9 cellular contexts compared by ENCODE assay signal in the genomic region with DNA sequence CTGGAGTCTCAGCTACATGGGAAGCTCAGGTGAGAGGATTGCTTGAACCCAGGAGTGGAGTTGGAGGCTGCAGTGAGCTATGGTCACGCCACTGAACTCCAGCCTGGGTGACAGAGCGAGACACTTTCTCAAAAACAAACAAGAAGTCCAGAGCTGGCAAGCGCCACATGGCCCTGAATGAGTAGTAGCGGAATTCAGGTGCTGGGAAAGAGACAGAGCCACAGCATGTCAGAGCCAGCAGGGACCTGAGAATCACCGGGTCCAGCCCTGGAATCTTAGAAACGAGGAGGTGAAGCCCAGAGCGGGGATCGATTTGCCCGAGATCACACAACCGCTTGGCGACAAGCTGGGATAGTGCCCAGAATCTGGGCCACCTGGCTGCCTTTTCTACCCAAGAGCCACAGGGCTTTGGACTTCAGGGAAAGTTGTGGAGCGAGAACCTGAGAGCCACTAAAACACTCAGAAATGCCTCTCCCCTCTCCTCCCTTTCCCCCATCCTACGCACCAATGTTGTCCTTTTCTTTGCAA. TPM values are rescaled to one million over a fixed set of nuclear protein-coding genes. Genes with fewer than 3 reads are reported as not detected.
DNase-seq lines count a peak whose midpoint lies in the region; ATAC-seq and TF ChIP-seq lines count a peak whose summit lies in the region.
"Had no signal": no experiment of that assay in that cellular context is flagged by ENCODE, and none has a peak within 500 bp of the region (broad histone marks: within the 10 kb centered on the region; RNA-seq: fewer than 3 reads in every experiment).

No MANE protein-coding gene starts in this region.

- H3K4me1 ChIP-seq in lower lobe of right lung = peaks cover 39% of the 10 kb centered on the region
- H3K4me1 ChIP-seq in tibial artery = peaks cover 0 to 61% (median 38%) of the 10 kb centered on the region in 4 donors
- peaks cover 13 to 16% of the 10 kb centered on the region in 2 donors for H3K4me1 ChIP-seq in left lung

- H3K36me3 Mint-ChIP-seq in brain = peaks cover 30% of the 10 kb centered on the region

- H3K9me3 Mint-ChIP-seq in brain = no peaks in the 10 kb centered on the region
- H3K9me3 Mint-ChIP-seq: CD14-positive monocyte; stimulated activated memory B cell treated with anti-CD40 and anti-IgM and Interleukin-4, amounts not matched to agents 10 μg/mL and 1 μg/mL and 100 μg/mL, for 72 hours had no signal

- peak overlapping the region in 1 of 5 experiments; percentile 51 for H3K4me3 Mint-ChIP-seq in brain
- H3K4me3 Mint-ChIP-seq: CD14-positive monocyte; stimulated activated memory B cell treated with anti-CD40 and anti-IgM and Interleukin-4, amounts not matched to agents 10 μg/mL and 1 μg/mL and 100 μg/mL, for 72 hours had no signal

- no peaks in the 10 kb centered on the region for H3K27me3 Mint-ChIP-seq in brain
- H3K27me3 Mint-ChIP-seq: stimulated activated memory B cell treated with anti-CD40 and anti-IgM and Interleukin-4, amounts not matched to agents 10 μg/mL and 1 μg/mL and 100 μg/mL, for 72 hours had no signal

- H3K4me1 Mint-ChIP-seq in brain = peaks cover 39% of the 10 kb centered on the region

- DNase-seq in lower lobe of right lung = no peak
- DNase-seq in tibial artery = no peak
- DNase-seq in left lung = no peak
- DNase-seq in SK-N-DZ (ENCODE audit: low spot score) = no peak
- DNase-seq in RPMI8226 = no peak
- DNase-seq: effector CD4-positive, alpha-beta T cell had no signal

- no peak for ATAC-seq in lower lobe of right lung
- ATAC-seq in left lung = no peak

- no peaks in the 10 kb centered on the region for H3K9me3 ChIP-seq in lower lobe of right lung
- no peaks in the 10 kb centered on the region for H3K9me3 ChIP-seq in tibial artery
- H3K9me3 ChIP-seq in left lung = no peaks in the 10 kb centered on the region

- TF ChIP-seq CTCF in brain (conservative IDR thresholded peaks at IDR 0.05) (no peak), lower lobe of right lung (IDR thresholded peaks at IDR 0.05) (no peak), tibial artery (IDR thresholded peaks at IDR 0.05) (no peak), left lung (IDR thresholded peaks at IDR 0.05) (no peak)

- H3K27ac Mint-ChIP-seq in brain = peak overlapping the region; percentile 62 to 95 (median 82)
- H3K27ac Mint-ChIP-seq: stimulated activated memory B cell treated with anti-CD40 and anti-IgM and Interleukin-4, amounts not matched to agents 10 μg/mL and 1 μg/mL and 100 μg/mL, for 72 hours had no signal

- H3K27ac ChIP-seq in lower lobe of right lung (peak overlapping the region; percentile 46), tibial artery (peak overlapping the region; percentile 82 to 85), left lung (no peak overlapping the region)

- H3K36me3 ChIP-seq in lower lobe of right lung = peaks cover 72% of the 10 kb centered on the region
- H3K36me3 ChIP-seq in tibial artery = peaks cover 15 to 49% (median 34%) of the 10 kb centered on the region in 3 donors
- peaks cover 4 to 78% of the 10 kb centered on the region in 2 donors for H3K36me3 ChIP-seq in left lung

- H3K27me3 ChIP-seq in lower lobe of right lung (ENCODE audit: low read depth) (no peaks in the 10 kb centered on the region), tibial artery (no peaks in the 10 kb centered on the region), left lung (no peaks in the 10 kb centered on the region)

- intact Hi-C loops in lower lobe of right lung (cut with DNase I) (no loop called here), tibial artery (cut with DNase I; ENCODE audit: low total_unique reads) (loop anchor here (2.0 kb wide), 1 partner anchor 124 kb away; the partner anchor contains the start of gene ELF3), left lung (cut with DNase I) (no loop called here)

- H3K4me3 ChIP-seq in lower lobe of right lung (no peak overlapping the region), tibial artery (no peak overlapping the region), left lung (no peak overlapping the region)

RNA-seq across cellular contexts. Expression of gene ARL8A, which starts 9.8 kb away (rescaled TPM):
- 131 TPM for polyA plus RNA-seq in brain (ENCODE audit: insufficient read depth, low read depth, low replicate concordance)
- total RNA-seq in lower lobe of right lung (98.0 TPM), left lung (100 to 1,000 TPM in 1 of 2 donors, 10 to 100 TPM in 1; 91.2 to 112 TPM)
- 25.0 and 28.8 TPM in 2 replicates for polyA plus RNA-seq in SK-N-DZ (2014; cell fraction: cytosol; rRNA removed)
- 23.4 and 24.9 TPM in 2 replicates for polyA plus RNA-seq in SK-N-DZ (2014; cell fraction: nucleus; rRNA removed)

RNA-seq across cellular contexts. Expression of gene GPR37L1, which starts 12.0 kb away (rescaled TPM):
- 32.7 TPM for polyA plus RNA-seq in brain (ENCODE audit: insufficient read depth, low read depth, low replicate concordance)
- 0.06 TPM for total RNA-seq in lower lobe of right lung
- under 1 TPM; 0.05 to 0.09 TPM for total RNA-seq in left lung
- 0.16 TPM in 1 of 2 replicates, not detected in the other for polyA plus RNA-seq in SK-N-DZ (2014; cell fraction: cytosol; rRNA removed)
- polyA plus RNA-seq in SK-N-DZ (2014; cell fraction: nucleus; rRNA removed) = 0.02 and 0.03 TPM in 2 replicates

RNA-seq across cellular contexts. Expression of gene PTPN7, which starts 25.7 kb away (rescaled TPM):
- 0.29 TPM for polyA plus RNA-seq in brain (ENCODE audit: insufficient read depth, low read depth, low replicate concordance)
- total RNA-seq in lower lobe of right lung (8.5 TPM), left lung (10 to 100 TPM in 1 of 2 donors, 1 to 10 TPM in 1; 2.7 to 11.7 TPM)
- 0.10 and 0.48 TPM in 2 replicates for polyA plus RNA-seq in SK-N-DZ (2014; cell fraction: cytosol; rRNA removed)
- 0.20 and 0.93 TPM in 2 replicates for polyA plus RNA-seq in SK-N-DZ (2014; cell fraction: nucleus; rRNA removed)

RNA-seq across cellular contexts. Expression of gene LGR6, which starts 58.9 kb away (rescaled TPM):
- polyA plus RNA-seq in brain (ENCODE audit: insufficient read depth, low read depth, low replicate concordance) = 0.66 TPM
- total RNA-seq in lower lobe of right lung (1.7 TPM), left lung (1 to 10 TPM; 1.5 TPM)
- not detected in 2 replicates for polyA plus RNA-seq in SK-N-DZ (2014; cell fraction: cytosol; rRNA removed)
- not detected in 2 replicates for polyA plus RNA-seq in SK-N-DZ (2014; cell fraction: nucleus; rRNA removed)
- polyA plus RNA-seq: CD14-positive monocyte had no signal

Comparison
In these comparisons a context has a peak if more than half of its experiments do, and no peak if none do; other contexts are left out.
1. H3K27ac ChIP-seq: peak in lower lobe of right lung (single experiment) and tibial artery (2 of 2); none in left lung (0 of 2).